ENCODE assay signal across 8 cellular contexts in the genomic region with DNA sequence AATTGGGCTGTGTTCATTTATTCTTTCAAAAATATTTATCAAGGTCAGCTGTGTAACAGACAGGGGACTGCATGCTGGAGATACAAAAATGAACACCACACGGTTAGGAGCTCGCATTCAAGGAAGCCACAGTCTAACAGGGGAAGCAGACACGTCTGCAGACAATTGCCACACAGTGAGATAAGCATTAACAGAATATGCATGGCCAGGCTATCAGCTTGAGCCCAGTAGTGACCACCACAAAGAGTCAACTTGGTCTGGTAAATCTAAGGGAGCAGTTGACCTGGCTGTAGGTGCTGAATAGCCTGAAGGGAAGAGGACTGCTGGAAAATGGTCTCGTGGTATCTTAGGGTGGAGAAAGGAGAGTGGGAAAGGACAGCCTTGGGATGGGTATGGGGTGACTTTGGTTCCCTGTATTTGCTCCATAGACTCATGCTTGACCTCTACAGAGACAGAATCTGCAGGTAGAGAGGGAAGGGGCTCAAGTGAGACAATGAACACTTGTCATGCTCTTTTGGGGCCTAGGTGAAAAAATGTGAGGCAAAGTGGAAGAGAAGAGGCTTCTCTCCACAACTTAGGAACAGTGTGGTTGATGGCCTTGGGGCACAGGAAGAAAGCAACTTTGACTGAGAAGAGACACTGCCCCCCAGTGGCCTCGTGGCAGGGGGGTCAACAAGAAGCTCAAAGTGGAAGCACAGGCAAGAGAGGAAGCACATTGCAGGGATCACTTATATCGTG. TPM values are rescaled to one million over a fixed set of nuclear protein-coding genes. Genes with fewer than 3 reads are reported as not detected.
DNase-seq lines count a peak whose midpoint lies in the region; ATAC-seq and TF ChIP-seq lines count a peak whose summit lies in the region.

No MANE protein-coding gene starts in this region.

- no peaks in the 10 kb centered on the region for H3K4me1 ChIP-seq in breast epithelium

- no peaks in the 10 kb centered on the region for H3K27me3 ChIP-seq in breast epithelium

- TF ChIP-seq CTCF in GM10266 (IDR thresholded peaks at IDR 0.05; ENCODE audit: control insufficient read depth, insufficient read depth, low read depth, missing control alignments) (peak; percentile 93), WI38 (IDR thresholded peaks at IDR 0.05; ENCODE audit: low read depth, low read length) (peak; percentile 46), breast epithelium (IDR thresholded peaks at IDR 0.05) (peak; percentile 25 to 45 (median 34))

- peak; percentile 67 for DNase-seq in GM10266 (ENCODE audit: extremely low spot score)
- peak; percentile 34 for DNase-seq in NCI-H2196 treated with DMSO at 0.1 percent for 48 hours (lab: John Stamatoyannopoulos, UW; ENCODE audit: unreplicated experiment)
- DNase-seq in breast epithelium (ENCODE audit: low spot score in 2 of 2) = peak; percentile 48 to 65
- peak; percentile 45 for DNase-seq in kidney glomerular epithelial cell (lab: John Stamatoyannopoulos, UW)
- DNase-seq in stimulated activated CD4-positive, alpha-beta T cell treated with anti-CD3 and anti-CD28 coated beads, Interleukin-4, amount 100 ng/mL, for 4 hours = peak; percentile 63 to 68

- no peaks in the 10 kb centered on the region for H3K9me3 ChIP-seq in breast epithelium

- ATAC-seq in HG03039 (IDR thresholded peaks at IDR 0.05; ENCODE audit: unreplicated experiment) (peak; percentile 54), HG02938 (IDR thresholded peaks at IDR 0.05; ENCODE audit: unreplicated experiment) (no peak)

- intact Hi-C loops in breast epithelium (cut with DNase I; ENCODE audit: low total_unique reads) = loop anchor here (5.0 kb wide), 1 partner anchor 180 kb away; the partner anchor contains the start of gene RGS16

- H3K4me3 ChIP-seq in WI38 (ENCODE audit: low read depth, low read length) (no peak overlapping the region), breast epithelium (no peak overlapping the region)

- no peaks in the 10 kb centered on the region for H3K36me3 ChIP-seq in breast epithelium

- no peak overlapping the region for H3K27ac ChIP-seq in breast epithelium

- TF ChIP-seq POLR2A in breast epithelium (IDR thresholded peaks at IDR 0.05) = no peak

RNA-seq across cellular contexts. Expression of gene NPL, which starts 7.6 kb away (rescaled TPM):
- total RNA-seq in breast epithelium = 10 to 100 TPM in 2 of 3 donors, 1 to 10 TPM in 1; 8.2 to 20.6 (median 19.3) TPM

RNA-seq across cellular contexts. Expression of gene DHX9, which starts 57.1 kb away (rescaled TPM):
- 100 to 1,000 TPM in 2 of 3 donors, 10 to 100 TPM in 1; 89.3 to 173 (median 134) TPM for total RNA-seq in breast epithelium

Comparison
In these comparisons a context has a peak if more than half of its experiments do, and no peak if none do; other contexts are left out.
1. CTCF ChIP-seq: peak in every context shown above with its lines; median percentile 93 in GM10266; 46 in WI38; 34 in breast epithelium.